Comparison of ENCODE assay signal across 1 cellular context in genomic region chr11:94735907-94736306, GRCh38.
TF ChIP-seq lines count a peak whose summit lies in the region.

No MANE protein-coding gene starts in this region.

TF ChIP-seq in HEK293, 187 proteins besides CTCF, POLR2A, EP300 and RAD21 (continued from another document):
- TF ChIP-seq HIC1 (tag by site-specific recombination; IDR thresholded peaks at IDR 0.05) (no peak), YY1 (tag by site-specific recombination; IDR thresholded peaks at IDR 0.05) (no peak), PATZ1 (tag by site-specific recombination; IDR thresholded peaks at IDR 0.05) (no peak), ZBTB11 (tag by site-specific recombination; conservative IDR thresholded peaks at IDR 0.05; ENCODE audit: low read depth) (no peak), SP3 (tag by site-specific recombination; IDR thresholded peaks at IDR 0.05) (no peak), ZNF18 (tag by site-specific recombination; IDR thresholded peaks at IDR 0.05) (no peak)
TF ChIP-seq in HEK293: peak in this region for 0.
